In the genomic region with DNA sequence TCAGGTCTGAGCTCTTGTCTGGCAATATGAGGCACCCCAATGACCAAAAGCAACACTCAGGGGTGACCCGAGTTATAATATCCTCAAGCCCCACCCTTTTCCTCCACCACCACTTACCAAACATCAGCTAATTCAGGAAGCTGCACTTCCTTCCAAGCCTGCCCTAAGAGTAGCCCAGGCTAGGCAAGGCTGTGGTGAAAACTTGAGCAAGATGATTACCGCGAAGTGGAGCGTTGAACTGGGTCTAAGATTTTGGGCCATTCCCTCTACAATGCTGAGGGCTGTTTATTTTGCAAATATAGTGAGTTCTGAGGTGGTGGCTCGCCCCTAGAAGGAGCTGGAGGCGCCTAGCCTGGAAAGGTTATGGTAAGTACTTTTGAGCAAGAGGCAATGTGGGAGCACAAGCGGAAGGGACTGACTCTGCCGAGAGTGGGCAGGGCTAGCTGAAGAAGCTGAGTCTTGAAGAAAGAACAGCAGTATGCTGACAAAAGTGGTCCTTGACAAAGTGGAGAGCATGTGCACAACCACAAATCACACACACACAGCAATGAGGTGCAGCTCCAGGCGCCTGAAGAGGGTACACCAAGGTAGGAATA, we compare ENCODE assay signal across 9 cellular contexts. TPM values are rescaled to one million over a fixed set of nuclear protein-coding genes. Genes with fewer than 3 reads are reported as not detected.
DNase-seq lines count a peak whose midpoint lies in the region; ATAC-seq, FAIRE-seq and TF ChIP-seq lines count a peak whose summit lies in the region.
"Had no signal": no experiment of that assay in that cellular context is flagged by ENCODE, and none has a peak within 500 bp of the region (broad histone marks: within the 10 kb centered on the region; RNA-seq: fewer than 3 reads in every experiment).

A gene with protein sequence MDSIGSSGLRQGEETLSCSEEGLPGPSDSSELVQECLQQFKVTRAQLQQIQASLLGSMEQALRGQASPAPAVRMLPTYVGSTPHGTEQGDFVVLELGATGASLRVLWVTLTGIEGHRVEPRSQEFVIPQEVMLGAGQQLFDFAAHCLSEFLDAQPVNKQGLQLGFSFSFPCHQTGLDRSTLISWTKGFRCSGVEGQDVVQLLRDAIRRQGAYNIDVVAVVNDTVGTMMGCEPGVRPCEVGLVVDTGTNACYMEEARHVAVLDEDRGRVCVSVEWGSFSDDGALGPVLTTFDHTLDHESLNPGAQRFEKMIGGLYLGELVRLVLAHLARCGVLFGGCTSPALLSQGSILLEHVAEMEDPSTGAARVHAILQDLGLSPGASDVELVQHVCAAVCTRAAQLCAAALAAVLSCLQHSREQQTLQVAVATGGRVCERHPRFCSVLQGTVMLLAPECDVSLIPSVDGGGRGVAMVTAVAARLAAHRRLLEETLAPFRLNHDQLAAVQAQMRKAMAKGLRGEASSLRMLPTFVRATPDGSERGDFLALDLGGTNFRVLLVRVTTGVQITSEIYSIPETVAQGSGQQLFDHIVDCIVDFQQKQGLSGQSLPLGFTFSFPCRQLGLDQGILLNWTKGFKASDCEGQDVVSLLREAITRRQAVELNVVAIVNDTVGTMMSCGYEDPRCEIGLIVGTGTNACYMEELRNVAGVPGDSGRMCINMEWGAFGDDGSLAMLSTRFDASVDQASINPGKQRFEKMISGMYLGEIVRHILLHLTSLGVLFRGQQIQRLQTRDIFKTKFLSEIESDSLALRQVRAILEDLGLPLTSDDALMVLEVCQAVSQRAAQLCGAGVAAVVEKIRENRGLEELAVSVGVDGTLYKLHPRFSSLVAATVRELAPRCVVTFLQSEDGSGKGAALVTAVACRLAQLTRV (minus strand): TSS at position 51 of the 596 bp plus-strand sequence. CDS start 3,187 bp downstream, outside the sequence.

- no peak within 1 kb of the TSS for H4K8ac ChIP-seq in H1 (ENCODE audit: extremely low read depth, insufficient read depth, low read length)

- no peak within 1 kb of the TSS for H3K27ac ChIP-seq in H1 (ENCODE audit: low read depth, low read length)
- H3K27ac ChIP-seq: tibial artery had no signal

- no peaks in the 10 kb centered on the region for H4K20me1 ChIP-seq in H1 (replicated peaks in 1 of 2; ENCODE audit: control insufficient read depth in 1 of 2, insufficient read depth in 2 of 2, low read length in 2 of 2)

- H2BK120ac ChIP-seq in H1 (replicated peaks; ENCODE audit: low read depth, low read length): no peak within 1 kb of the TSS

- no peak within 1 kb of the TSS for H2BK5ac ChIP-seq in H1 (ENCODE audit: low read depth, low read length)

- H3K27me3 Mint-ChIP-seq in nephron progenitor cell (ENCODE audit: low read depth, poor library complexity): no peaks in the 10 kb centered on the region

- no peak within 1 kb of the TSS for H3K9ac ChIP-seq in H1 (replicated peaks in 1 of 4; ENCODE audit: extremely low read depth in 1 of 4, low read depth in 3 of 4, low read length in 3 of 4)

- no peaks in the 10 kb centered on the region for H3K27me3 ChIP-seq in H1 (replicated peaks in 1 of 4; ENCODE audit: control insufficient read depth in 3 of 4, extremely low read depth in 1 of 4, insufficient read depth in 3 of 4, low read length in 3 of 4)
- H3K27me3 ChIP-seq: tibial artery had no signal

- TF ChIP-seq CTCF in H1 (IDR thresholded peaks at IDR 0.05; ENCODE audit: control extremely low read depth in 1 of 3, insufficient read depth in 1 of 3, low read depth in 1 of 3, low read length in 3 of 3) (no peak), nephron progenitor cell (IDR thresholded peaks at IDR 0.05) (no peak)

- no peak within 1 kb of the TSS for H3K4me2 ChIP-seq in H1 (ENCODE audit: insufficient read depth in 1 of 2, low read depth in 2 of 2, low read length in 2 of 2)

- no peak within 1 kb of the TSS for H3K18ac ChIP-seq in H1 (ENCODE audit: extremely low read depth, low read length)

- no peak within 1 kb of the TSS for H4K5ac ChIP-seq in H1 (ENCODE audit: insufficient read length, low read depth, low read length)

- POLR2A ChIA-PET in H1 (lab: Charles Lee; ENCODE audit: partially characterized antibody): interaction anchor here (0.7 to 1.6 kb wide), 6 partner anchors 16 to 240 kb away, joined by 3 to 4 read pairs (median 3); no protein-coding TSS in a partner anchor

- H3K56ac ChIP-seq in H1 (replicated peaks; ENCODE audit: insufficient read length, low read depth, low read length): no peak within 1 kb of the TSS

- H3K4ac ChIP-seq in H1 (replicated peaks; ENCODE audit: insufficient read length, low read depth, low read length): no peak within 1 kb of the TSS

- H3K79me2 ChIP-seq in H1 (ENCODE audit: control insufficient read depth in 1 of 2, insufficient read depth in 2 of 2, low read length in 2 of 2): no peaks in the 10 kb centered on the region

- no peak within 1 kb of the TSS for H3K4me3 Mint-ChIP-seq in nephron progenitor cell

- 89% methylated on average over 9 of the region's 9 CpGs; no CpG with 5 or more reads in 1 of the 2 experiments for WGBS in H1 (ENCODE audit: extremely low coverage in 1 of 2, insufficient coverage in 1 of 2, insufficient read length in 1 of 2, insufficient replicate concordance in 2 of 2, low coverage in 1 of 2, low lambda C conversion rate in 2 of 2, missing lambda C conversion rate in 1 of 2), 2 experiments

- no peak within 1 kb of the TSS for H3K4me3 ChIP-seq in H1 (ENCODE audit: extremely low read depth in 1 of 4, insufficient read depth in 2 of 4, low read depth in 3 of 4, low read length in 4 of 4)
- H3K4me3 ChIP-seq: tibial artery had no signal

- H3K36me3 Mint-ChIP-seq in nephron progenitor cell (ENCODE audit: low read depth): peaks cover 11% of the 10 kb centered on the region

- H3K23ac ChIP-seq in H1 (ENCODE audit: insufficient read length): no peak within 1 kb of the TSS

- ATAC-seq in GM18520 (IDR thresholded peaks at IDR 0.05; ENCODE audit: unreplicated experiment) (no peak), GM21825 (IDR thresholded peaks at IDR 0.05; ENCODE audit: unreplicated experiment) (no peak), HG03025 (IDR thresholded peaks at IDR 0.05; ENCODE audit: low FRiP score, unreplicated experiment) (no peak)

- CTCF ChIA-PET in H1 (lab: Charles Lee; ENCODE audit: partially characterized antibody): interaction anchor here (0.5 to 4.3 kb wide), 19 partner anchors 11 to 242 kb away, joined by 3 to 21 read pairs (median 5); no protein-coding TSS in a partner anchor

- no peaks in the 10 kb centered on the region for H3K9me3 Mint-ChIP-seq in nephron progenitor cell

- no peak within 1 kb of the TSS for H2BK15ac ChIP-seq in H1 (ENCODE audit: low read length)

- H3K23me2 ChIP-seq in H1 (ENCODE audit: low read depth, low read length): no peaks in the 10 kb centered on the region

- no peak within 1 kb of the TSS for H2AFZ ChIP-seq in H1 (ENCODE audit: low read length)

- H3K36me3 ChIP-seq in H1 (ENCODE audit: control insufficient read depth in 2 of 4, insufficient read depth in 4 of 4, low read length in 3 of 4): peaks cover 6 to 15% (median 11%) of the 10 kb centered on the region in 4 experiments; a peak in 6 of 8 replicates

- no peak for TF ChIP-seq EP300 in H1 (IDR thresholded peaks at IDR 0.05; ENCODE audit: borderline replicate concordance in 1 of 2, low read depth in 2 of 2, low read length in 2 of 2)

- H3K9me3 ChIP-seq in H1 (ENCODE audit: insufficient read depth in 2 of 2, low read depth in 1 of 2, low read length in 1 of 2): no peaks in the 10 kb centered on the region
- H3K9me3 ChIP-seq: tibial artery had no signal

- no peak for TF ChIP-seq POLR2A in H1 (IDR thresholded peaks at IDR 0.05; ENCODE audit: control extremely low read depth in 1 of 2, low read depth in 2 of 2, low read length in 2 of 2)

- no peak within 1 kb of the TSS for H4K91ac ChIP-seq in H1 (replicated peaks; ENCODE audit: insufficient read length, low read length)

- H3K4me1 ChIP-seq in H1 (replicated peaks in 1 of 4; ENCODE audit: control insufficient read depth in 3 of 4, insufficient read depth in 4 of 4, low read length in 3 of 4): peaks cover 0 to 6% (median 3%) of the 10 kb centered on the region in 4 experiments; a peak in 5 of 7 replicates
- H3K4me1 ChIP-seq: tibial artery had no signal

- peak within 1 kb of the TSS; percentile 13 for H3K27ac Mint-ChIP-seq in nephron progenitor cell

- TF ChIP-seq RAD21 in H1 (IDR thresholded peaks at IDR 0.05 in 1 of 2, conservative IDR thresholded peaks at IDR 0.05 in 1 of 2; ENCODE audit: low read depth in 2 of 2, low read length in 2 of 2): no peak

- no peak for FAIRE-seq in H1 (lab: Jason Lieb, UNC)

- no peaks in the 10 kb centered on the region for H3K79me1 ChIP-seq in H1 (ENCODE audit: low read depth, low read length)

- H2AK5ac ChIP-seq in H1 (ENCODE audit: low read depth, low read length): peak within 1 kb of the TSS; percentile 9; the same call in 1 of the 2 replicates

- H2BK12ac ChIP-seq in H1 (ENCODE audit: low read depth, low read length): peak within 1 kb of the TSS; percentile 50; the same call in 1 of the 2 replicates

- DNase-seq in DMS79 (lab: John Stamatoyannopoulos, UW): peak; percentile 1
- DNase-seq in NOMO-1 (lab: John Stamatoyannopoulos, UW; ENCODE audit: unreplicated experiment in 2 of 2): peak; percentile 81 to 91
- DNase-seq in H1 (ENCODE audit: low read depth in 1 of 2, low spot score in 2 of 2): no peak
- DNase-seq in nephron progenitor cell: no peak
- no peak for DNase-seq in NCI-H2196 (lab: John Stamatoyannopoulos, UW; ENCODE audit: unreplicated experiment)
- DNase-seq: tibial artery had no signal

- H2BK20ac ChIP-seq in H1 (ENCODE audit: low read length): no peak within 1 kb of the TSS

- H3K4me1 Mint-ChIP-seq in nephron progenitor cell: peaks cover 9% of the 10 kb centered on the region

- no peak within 1 kb of the TSS for H3K14ac ChIP-seq in H1 (ENCODE audit: insufficient read length)

TF ChIP-seq in H1, 55 proteins besides CTCF, POLR2A, EP300 and RAD21:
- TF ChIP-seq SRF (IDR thresholded peaks at IDR 0.05; ENCODE audit: low read depth, low read length): no peak
- no peak for TF ChIP-seq RBBP5 (IDR thresholded peaks at IDR 0.05; ENCODE audit: borderline replicate concordance, low read depth, low read length)
- TF ChIP-seq, protein P1, sequence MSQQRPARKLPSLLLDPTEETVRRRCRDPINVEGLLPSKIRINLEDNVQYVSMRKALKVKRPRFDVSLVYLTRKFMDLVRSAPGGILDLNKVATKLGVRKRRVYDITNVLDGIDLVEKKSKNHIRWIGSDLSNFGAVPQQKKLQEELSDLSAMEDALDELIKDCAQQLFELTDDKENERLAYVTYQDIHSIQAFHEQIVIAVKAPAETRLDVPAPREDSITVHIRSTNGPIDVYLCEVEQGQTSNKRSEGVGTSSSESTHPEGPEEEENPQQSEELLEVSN (IDR thresholded peaks at IDR 0.05): no peak
TF ChIP-seq in H1: peak in this region for 0.

RNA-seq across cellular contexts. Expression of the gene that starts here (rescaled TPM):
- not detected in 2 replicates for total RNA-seq in H1 (2021; fragmentation: NEBNext Ultra II Directional; extraction: Animal tissue kit (Norgen Biotek cat#: 25700))
- polyA plus RNA-seq in H1 (2011; rRNA removed): not detected in 2 replicates
- 0.04 TPM for polyA plus RNA-seq in H1 (2011; cell fraction: cytosol; rRNA removed)
- 0.10 TPM for polyA plus RNA-seq in H1 (2011; cell fraction: nucleus; rRNA removed)
- polyA plus RNA-seq in H1 (2012, experiment 1 of 2): not detected in 4 replicates
- not detected for polyA plus RNA-seq in H1 (2012, experiment 2 of 2)
- not detected for polyA plus RNA-seq in H1 (2013, experiment 1 of 2)
- polyA plus RNA-seq in H1 (2013, experiment 2 of 2): not detected
- polyA minus RNA-seq in H1 (2011; rRNA and poly(A)+ RNA removed): 0.24 TPM in 1 of 2 replicates, not detected in the other
- not detected for polyA minus RNA-seq in H1 (2011; cell fraction: cytosol; rRNA and poly(A)+ RNA removed)
- polyA minus RNA-seq in H1 (2011; cell fraction: nucleus; rRNA and poly(A)+ RNA removed): not detected

Comparison
In these comparisons a context has a peak if more than half of its experiments do, and no peak if none do; other contexts are left out.
1. DNase-seq: peak in DMS79 (single experiment) and NOMO-1 (2 of 2); none in H1 (0 of 2), nephron progenitor cell (single experiment) and NCI-H2196 (single experiment).